19 cellular contexts compared by ENCODE assay signal in the genomic region with DNA sequence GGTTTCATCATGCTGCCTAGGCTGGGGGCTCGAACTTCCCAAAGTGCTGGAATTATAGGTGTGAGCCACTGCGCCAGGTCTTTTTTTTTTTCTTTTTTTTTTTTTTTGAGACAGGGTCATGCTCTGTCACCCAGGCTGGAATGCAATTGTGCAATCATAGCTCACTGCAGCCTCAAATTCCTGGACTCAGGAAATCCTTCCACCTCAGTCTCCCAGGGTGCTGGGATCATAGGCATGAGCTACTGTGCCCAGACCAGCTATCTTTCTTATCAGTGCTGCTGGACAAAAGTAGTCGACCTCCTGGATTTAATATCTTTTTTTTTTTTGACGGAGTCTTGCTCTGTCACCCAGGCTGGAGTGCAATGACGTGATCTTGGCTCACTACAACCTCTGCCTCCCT.
DNase-seq lines count a peak whose midpoint lies in the region; ATAC-seq and TF ChIP-seq lines count a peak whose summit lies in the region.
"Had no signal": no experiment of that assay in that cellular context is flagged by ENCODE, and none has a peak within 500 bp of the region (broad histone marks: within the 10 kb centered on the region; RNA-seq: fewer than 3 reads in every experiment).

No MANE protein-coding gene starts in this region.

- H3K56ac ChIP-seq in mesendoderm (ENCODE audit: low read length) = no peak overlapping the region

- H3K4ac ChIP-seq in mesendoderm (ENCODE audit: low read depth, low read length) = no peak overlapping the region

- no peaks in the 10 kb centered on the region for H3K27me3 ChIP-seq in mesendoderm (ENCODE audit: insufficient read depth, low read length, poor library complexity)

- H3K27ac ChIP-seq in mesendoderm (ENCODE audit: low read depth, low read length) (no peak overlapping the region), substantia nigra (ENCODE audit: low read depth, low read length, poor library complexity, severe bottlenecking) (no peak overlapping the region)

- H3K27me3 Mint-ChIP-seq in activated CD4-positive, alpha-beta T cell treated with anti-CD3 and anti-CD28 coated beads for 36 hours = no peaks in the 10 kb centered on the region
- H3K27me3 Mint-ChIP-seq: T-helper 17 cell had no signal

- no peak overlapping the region for H3K4me3 ChIP-seq in epithelial cell of esophagus (ENCODE audit: low read length)
- no peak overlapping the region for H3K4me3 ChIP-seq in mesendoderm (ENCODE audit: low read length)

- H3K36me3 Mint-ChIP-seq in activated CD4-positive, alpha-beta T cell treated with anti-CD3 and anti-CD28 coated beads for 36 hours (ENCODE audit: low read depth) = peaks cover 4% of the 10 kb centered on the region

- ATAC-seq in activated CD4-positive, alpha-beta T cell treated with anti-CD3 and anti-CD28 coated beads for 36 hours = no peak
- ATAC-seq in GM21737 (IDR thresholded peaks at IDR 0.05; ENCODE audit: unreplicated experiment) = no peak
- ATAC-seq: left ventricle myocardium superior, sciatic nerve, T-helper 17 cell had no signal

- no peak overlapping the region for H3K23ac ChIP-seq in mesendoderm (ENCODE audit: low read length)

- WGBS in mesendoderm (ENCODE audit: extremely low coverage, insufficient coverage, low lambda C conversion rate) = no CpG with 5 or more reads among the region's 5 CpGs

- H3K27ac Mint-ChIP-seq in activated CD4-positive, alpha-beta T cell treated with anti-CD3 and anti-CD28 coated beads for 36 hours = no peak overlapping the region
- H3K27ac Mint-ChIP-seq: activated T-helper 2 cell treated with anti-CD3 and anti-CD28 coated beads, Interferon-gamma antibody, Interleukin-2, Interleukin-4, amounts not matched to agents 10 μg/mL and 5 μg/mL and 100 μg/mL, durations not matched to agents 14 hours and 24 hours and 36 hours; T-helper 17 cell had no signal

- H4K5ac ChIP-seq in mesendoderm (ENCODE audit: low read length) = no peak overlapping the region

- CTCF ChIA-PET in activated CD4-positive, alpha-beta T cell treated with anti-CD3 and anti-CD28 coated beads for 36 hours (lab: Charles Lee) = interaction anchor here (0.6 to 1.7 kb wide), 5 partner anchors 16 to 366 kb away, joined by 3 to 4 read pairs (median 3); no protein-coding TSS in a partner anchor

- no peak overlapping the region for H2BK5ac ChIP-seq in mesendoderm (ENCODE audit: low read length)

- H3K4me1 Mint-ChIP-seq in activated CD4-positive, alpha-beta T cell treated with anti-CD3 and anti-CD28 coated beads for 36 hours = no peaks in the 10 kb centered on the region
- H3K4me1 Mint-ChIP-seq: T-helper 17 cell had no signal

- no peak overlapping the region for H3K9ac ChIP-seq in mesendoderm (ENCODE audit: low read length)

- H3K36me3 ChIP-seq in mesendoderm (ENCODE audit: control insufficient read depth, insufficient read depth, low read length) = no peaks in the 10 kb centered on the region

- no peak overlapping the region for H2BK120ac ChIP-seq in mesendoderm (ENCODE audit: low read depth, low read length)

- no peaks in the 10 kb centered on the region for H3K9me3 Mint-ChIP-seq in activated CD4-positive, alpha-beta T cell treated with anti-CD3 and anti-CD28 coated beads for 36 hours (ENCODE audit: low read depth)
- H3K9me3 Mint-ChIP-seq: activated T-helper 2 cell treated with anti-CD3 and anti-CD28 coated beads, Interferon-gamma antibody, Interleukin-2, Interleukin-4, amounts not matched to agents 10 μg/mL and 5 μg/mL and 100 μg/mL, durations not matched to agents 14 hours and 24 hours and 36 hours had no signal

- no peaks in the 10 kb centered on the region for H3K4me1 ChIP-seq in mesendoderm (ENCODE audit: control insufficient read depth, low read depth, low read length)

- H2BK15ac ChIP-seq in mesendoderm (replicated peaks; ENCODE audit: low read depth) = no peak overlapping the region

- H3K4me3 Mint-ChIP-seq in activated CD4-positive, alpha-beta T cell treated with anti-CD3 and anti-CD28 coated beads for 36 hours = no peak overlapping the region
- H3K4me3 Mint-ChIP-seq: T-helper 17 cell had no signal

- H3K79me1 ChIP-seq in mesendoderm (ENCODE audit: low read length) = no peaks in the 10 kb centered on the region

- H3K79me2 ChIP-seq in mesendoderm (ENCODE audit: control insufficient read depth, insufficient read depth, low read length) = no peaks in the 10 kb centered on the region

- no peak overlapping the region for H2AK5ac ChIP-seq in mesendoderm (ENCODE audit: low read length)

- POLR2A ChIA-PET in activated CD4-positive, alpha-beta T cell treated with anti-CD3 and anti-CD28 coated beads for 36 hours (lab: Charles Lee) = no interaction called here

- TF ChIP-seq CTCF in epithelial cell of esophagus (IDR thresholded peaks at IDR 0.05; ENCODE audit: insufficient read depth, low read depth, low read length, missing control alignments) = no peak

- H3K4me2 ChIP-seq in mesendoderm (ENCODE audit: low read length) = no peak overlapping the region

- H4K8ac ChIP-seq in mesendoderm (ENCODE audit: low read depth, low read length) = no peak overlapping the region

- peak; percentile 78 for DNase-seq in EL
- DNase-seq in M059J (ENCODE audit: low read depth) = peak; percentile 90
- DNase-seq in epithelial cell of esophagus (ENCODE audit: low read depth) = peak; percentile 57
- DNase-seq in mesendoderm = peak; percentile 50
- DNase-seq in NAMALWA (ENCODE audit: low spot score) = no peak
- no peak for DNase-seq in activated CD4-positive, alpha-beta T cell treated with anti-CD3 and anti-CD28 coated beads for 36 hours
- DNase-seq in substantia nigra (lab: John Stamatoyannopoulos, UW) = no peak
- DNase-seq: activated CD4-positive, CD25-positive, alpha-beta regulatory T cell; cerebellar nuclear complex; effector memory CD4-positive, alpha-beta T cell; left ventricle myocardium superior; NCI-H187 treated with DMSO at 0.1 percent for 48 hours; NCI-H446; Right ventricle myocardium superior; stimulated activated CD4-positive, alpha-beta T cell treated with anti-CD3 and anti-CD28 coated beads, Interleukin-1b, Interleukin-23, amount 100 ng/mL, for 48 hours; T-helper 17 cell had no signal

- intact Hi-C loops in activated CD4-positive, alpha-beta T cell treated with anti-CD3 and anti-CD28 coated beads for 36 hours (cut with DNase I, micrococcal nuclease) = no loop called here

- H3K18ac ChIP-seq in mesendoderm (ENCODE audit: low read length) = no peak overlapping the region

Comparison
In these comparisons a context has a peak if more than half of its experiments do, and no peak if none do; other contexts are left out.
1. DNase-seq: peak in EL (single experiment), M059J (single experiment), epithelial cell of esophagus (single experiment) and mesendoderm (single experiment); none in NAMALWA (single experiment), activated CD4-positive, alpha-beta T cell treated with anti-CD3 and anti-CD28 coated beads for 36 hours (single experiment) and substantia nigra (0 of 49).